13 cellular contexts compared by ENCODE assay signal in genomic region chr5:16673241-16673998, GRCh38. TPM values are rescaled to one million over a fixed set of nuclear protein-coding genes. Genes with fewer than 3 reads are reported as not detected.
DNase-seq lines count a peak whose midpoint lies in the region; ATAC-seq and TF ChIP-seq lines count a peak whose summit lies in the region.
"Had no signal": no experiment of that assay in that cellular context is flagged by ENCODE, and none has a peak within 500 bp of the region (broad histone marks: within the 10 kb centered on the region; RNA-seq: fewer than 3 reads in every experiment).

No MANE protein-coding gene starts in this region.

- no peaks in the 10 kb centered on the region for H3K36me3 Mint-ChIP-seq in CD4-positive, CD25-positive, alpha-beta regulatory T cell

- H3F3A ChIP-seq in GM23248 (ENCODE audit: insufficient read depth) = peaks cover 47% of the 10 kb centered on the region

- H3K4me3 ChIP-seq in CD4-positive, CD25-positive, alpha-beta regulatory T cell (ENCODE audit: low read depth, low read length) = no peak overlapping the region
- no peak overlapping the region for H3K4me3 ChIP-seq in GM23248
- H3K4me3 ChIP-seq: gastrocnemius medialis, upper lobe of left lung had no signal

- H3K27me3 Mint-ChIP-seq in CD4-positive, CD25-positive, alpha-beta regulatory T cell = peaks cover 12% of the 10 kb centered on the region

- no peak for TF ChIP-seq POLR2A in GM18505 (IDR thresholded peaks at IDR 0.05; ENCODE audit: borderline replicate concordance, extremely low read depth, insufficient read depth, insufficient read length)

- peaks cover 6% of the 10 kb centered on the region for H3K4me1 ChIP-seq in CD4-positive, CD25-positive, alpha-beta regulatory T cell (ENCODE audit: control insufficient read depth, insufficient read depth, low read length, poor library complexity, severe bottlenecking)
- no peaks in the 10 kb centered on the region for H3K4me1 ChIP-seq in GM23248 (ENCODE audit: insufficient read depth)
- H3K4me1 ChIP-seq: gastrocnemius medialis had no signal

- peak overlapping the region in 2 of 3 donors; percentile 58 to 89 for H3K27ac Mint-ChIP-seq in CD4-positive, CD25-positive, alpha-beta regulatory T cell

- no peak overlapping the region for H2AFZ ChIP-seq in GM23248

- H3K4me1 Mint-ChIP-seq in CD4-positive, CD25-positive, alpha-beta regulatory T cell = peaks cover 0 to 16% (median 3%) of the 10 kb centered on the region in 4 donors

- no peaks in the 10 kb centered on the region for H3K27me3 ChIP-seq in CD4-positive, CD25-positive, alpha-beta regulatory T cell (ENCODE audit: control insufficient read depth, insufficient read depth, low read length)
- H3K27me3 ChIP-seq in GM23248 (replicated peaks; ENCODE audit: insufficient read depth) = no peaks in the 10 kb centered on the region
- H3K27me3 ChIP-seq: gastrocnemius medialis, upper lobe of left lung had no signal

- peak; percentile 34 to 50 for ATAC-seq in CD4-positive, CD25-positive, alpha-beta regulatory T cell (ENCODE audit: low read depth in 2 of 2)
- no peak for ATAC-seq in GM18505 (IDR thresholded peaks at IDR 0.05; ENCODE audit: unreplicated experiment)
- ATAC-seq: gastrocnemius medialis had no signal

- no peaks in the 10 kb centered on the region for H3K9me3 Mint-ChIP-seq in CD4-positive, CD25-positive, alpha-beta regulatory T cell

- no peaks in the 10 kb centered on the region for H3K9me2 ChIP-seq in GM23248 (ENCODE audit: insufficient read depth)

- H3K36me3 ChIP-seq in CD4-positive, CD25-positive, alpha-beta regulatory T cell (ENCODE audit: control insufficient read depth, insufficient read depth, low read length) = no peaks in the 10 kb centered on the region
- H3K36me3 ChIP-seq in GM23248 (ENCODE audit: low read depth) = peaks cover 50% of the 10 kb centered on the region

- H3K79me2 ChIP-seq in GM23248 (ENCODE audit: insufficient read depth) = peaks cover 5% of the 10 kb centered on the region

- in situ Hi-C loops in GM23248 (cut with MboI) = loop anchor here (10.0 kb wide), 1 partner anchor 521 kb away; no protein-coding TSS in a partner anchor

- H3K9me3 ChIP-seq in CD4-positive, CD25-positive, alpha-beta regulatory T cell (ENCODE audit: control insufficient read depth in 2 of 2, low read length in 2 of 2) = no peaks in the 10 kb centered on the region
- no peaks in the 10 kb centered on the region for H3K9me3 ChIP-seq in GM23248 (ENCODE audit: low read depth)
- H3K9me3 ChIP-seq: gastrocnemius medialis, upper lobe of left lung had no signal

- H3K4me2 ChIP-seq in GM23248 (ENCODE audit: unreplicated experiment) = no peak overlapping the region

- no peak overlapping the region for H3K9ac ChIP-seq in GM23248

- H4K20me1 ChIP-seq in GM23248 (ENCODE audit: insufficient read depth) = no peaks in the 10 kb centered on the region

- 86 to 89% methylated on average over 13 of the region's 13 CpGs for WGBS in GM23248 (ENCODE audit: low coverage in 1 of 2, low lambda C conversion rate in 2 of 2, missing lambda C conversion rate in 2 of 2), 2 experiments

- H3K4me3 Mint-ChIP-seq in CD4-positive, CD25-positive, alpha-beta regulatory T cell = peak overlapping the region in 3 of 4 donors; percentile 43 to 85 (median 57)

- no peak overlapping the region for H3K27ac ChIP-seq in CD4-positive, CD25-positive, alpha-beta regulatory T cell (ENCODE audit: insufficient read depth, low read length, poor library complexity, severe bottlenecking)
- no peak overlapping the region for H3K27ac ChIP-seq in GM23248
- H3K27ac ChIP-seq: C4-2B, gastrocnemius medialis, upper lobe of left lung had no signal

- peak; percentile 4 to 51 (median 19) for DNase-seq in CD4-positive, CD25-positive, alpha-beta regulatory T cell
- DNase-seq in NCI-H1105 (lab: John Stamatoyannopoulos, UW) (peak; percentile 45), kidney tubule cell (ENCODE audit: low spot score) (peak; percentile 89), NCI-H226 (no peak), GM23248 (no peak), NCI-H187 (lab: John Stamatoyannopoulos, UW) (no peak)
- peak; percentile 52 for DNase-seq in activated T-cell treated with anti-CD3 and anti-CD28 coated beads, Interleukin-2, amount 50 U/mL, for 1 hour
- DNase-seq: gastrocnemius medialis, H7, midbrain, upper lobe of left lung had no signal

RNA-seq across cellular contexts. Expression of gene RETREG1, which starts 56.6 kb away (rescaled TPM):
- 31.0 TPM for total RNA-seq in CD4-positive, CD25-positive, alpha-beta regulatory T cell
- polyA plus RNA-seq in CD4-positive, CD25-positive, alpha-beta regulatory T cell = 100 to 1,000 TPM in 1 of 4 donors, 10 to 100 TPM in 3; 52.1 to 123 (median 78.7) TPM
- total RNA-seq in GM23248 (2014; rRNA removed; shearing (Covaris generic)) = 0.22 and 5.1 TPM in 2 replicates
- 0.93 and 1.1 TPM in 2 replicates for polyA plus RNA-seq in GM23248 (2016; fragmentation: Nextera tagmentation; extraction: Ambion mirVana)

Comparison
In these comparisons a context has a peak if more than half of its experiments do, and no peak if none do; other contexts are left out.
1. DNase-seq: peak in CD4-positive, CD25-positive, alpha-beta regulatory T cell (3 of 3), NCI-H1105 (single experiment), activated T-cell treated with anti-CD3 and anti-CD28 coated beads, Interleukin-2, amount 50 U/mL, for 1 hour (single experiment) and kidney tubule cell (single experiment); none in NCI-H226 (single experiment), GM23248 (single experiment) and NCI-H187 (0 of 2).